In the genomic region with DNA sequence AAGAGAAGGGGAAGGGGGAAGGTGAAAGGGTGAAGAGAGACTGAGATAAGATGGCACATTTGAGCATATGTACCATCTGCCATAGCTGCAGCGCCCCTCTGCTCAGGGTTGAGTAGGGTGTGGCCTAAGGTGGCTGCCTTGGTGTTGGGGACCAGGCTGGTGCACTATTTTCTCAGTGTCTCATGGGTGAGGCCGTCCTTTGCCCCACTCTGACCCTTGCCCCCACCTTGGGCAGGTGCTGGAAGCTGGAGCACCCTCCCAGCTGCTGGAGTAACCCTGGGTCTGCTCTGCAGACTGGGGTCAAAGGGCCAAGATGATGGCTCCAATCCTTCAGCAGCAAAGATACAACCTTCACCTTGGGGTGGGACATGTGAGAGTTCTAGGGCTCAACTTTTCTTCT, we compare ENCODE assay signal across 23 cellular contexts.
"Had no signal": no experiment of that assay in that cellular context is flagged by ENCODE, and none has a peak within 500 bp of the region (broad histone marks: within the 10 kb centered on the region; RNA-seq: fewer than 3 reads in every experiment).

No MANE protein-coding gene starts in this region.

- H3K9me3 Mint-ChIP-seq: activated naive CD8-positive, alpha-beta T cell treated with anti-CD3 and anti-CD28 coated beads, Interleukin-2, amount 50 U/mL, for 24 hours; activated T-cell treated with anti-CD3 and anti-CD28 coated beads, Interleukin-2, amount 50 U/mL, for 24 hours; activated T-helper 2 cell treated with anti-CD3 and anti-CD28 coated beads, Interferon-gamma antibody, Interleukin-2, Interleukin-4, amounts not matched to agents 10 μg/mL and 5 μg/mL and 100 μg/mL, durations not matched to agents 14 hours and 24 hours and 36 hours; brain; nephron progenitor cell had no signal

- H3K27ac ChIP-seq: gastroesophageal sphincter, tibial artery, uterus, WERI-Rb-1 had no signal

- DNase-seq: activated CD4-positive, alpha-beta T cell treated with anti-CD3 and anti-CD28 coated beads for 1 hour; activated CD4-positive, alpha-beta T cell treated with anti-CD3 and anti-CD28 coated beads, Interleukin-2, amount 50 U/mL, for 48 hours; activated naive CD4-positive, alpha-beta T cell treated with Interleukin-2 at 50 U/mL for 16 hours; activated naive CD8-positive, alpha-beta T cell treated with anti-CD3 and anti-CD28 coated beads, Interleukin-2, amount 50 U/mL, for 24 hours; activated T-cell treated with anti-CD3 and anti-CD28 coated beads, Interleukin-2, amount 50 U/mL, for 24 hours; anterior cingulate cortex; central memory CD4-positive, alpha-beta T cell; cortex of kidney; effector CD4-positive, alpha-beta T cell; midbrain; nephron progenitor cell; nucleus accumbens; posterior cingulate gyrus; stimulated activated naive CD8-positive, alpha-beta T cell treated with anti-CD3 and anti-CD28 coated beads, Interleukin-15, Interleukin-2, amounts not matched to agents 100 U/mL and 50 U/mL, for 24 hours; substantia nigra; SW 1271; tibial artery; uterus; WERI-Rb-1 had no signal

- H3K4me1 ChIP-seq: gastroesophageal sphincter, uterus had no signal

- H3K4me3 Mint-ChIP-seq: activated naive CD8-positive, alpha-beta T cell treated with anti-CD3 and anti-CD28 coated beads, Interleukin-2, amount 50 U/mL, for 24 hours; activated T-cell treated with anti-CD3 and anti-CD28 coated beads, Interleukin-2, amount 50 U/mL, for 24 hours; brain; nephron progenitor cell had no signal

- ATAC-seq: activated naive CD8-positive, alpha-beta T cell treated with anti-CD3 and anti-CD28 coated beads, Interleukin-2, amount 50 U/mL, for 24 hours; esophagus mucosa; gastroesophageal sphincter; stimulated activated naive CD8-positive, alpha-beta T cell treated with anti-CD3 and anti-CD28 coated beads, Interleukin-15, Interleukin-2, amounts not matched to agents 100 U/mL and 50 U/mL, for 24 hours had no signal

- H3K9me3 ChIP-seq: gastroesophageal sphincter, tibial artery, uterus had no signal

- H3K4me3 ChIP-seq: gastroesophageal sphincter, tibial artery, uterus had no signal

- H3K36me3 Mint-ChIP-seq: brain had no signal

- H3K27me3 Mint-ChIP-seq: activated naive CD8-positive, alpha-beta T cell treated with anti-CD3 and anti-CD28 coated beads, Interleukin-2, amount 50 U/mL, for 24 hours; activated T-cell treated with anti-CD3 and anti-CD28 coated beads, Interleukin-2, amount 50 U/mL, for 24 hours; brain had no signal

- H3K27ac Mint-ChIP-seq: activated naive CD8-positive, alpha-beta T cell treated with anti-CD3 and anti-CD28 coated beads, Interleukin-2, amount 50 U/mL, for 24 hours; activated T-cell treated with anti-CD3 and anti-CD28 coated beads, Interleukin-2, amount 50 U/mL, for 24 hours; activated T-helper 2 cell treated with anti-CD3 and anti-CD28 coated beads, Interferon-gamma antibody, Interleukin-2, Interleukin-4, amounts not matched to agents 10 μg/mL and 5 μg/mL and 100 μg/mL, durations not matched to agents 14 hours and 24 hours and 36 hours; brain; nephron progenitor cell had no signal

- H3K27me3 ChIP-seq: gastroesophageal sphincter, tibial artery, uterus had no signal

- H3K36me3 ChIP-seq: gastroesophageal sphincter, tibial artery, uterus, WERI-Rb-1 had no signal
